Comparison of ENCODE assay signal across 27 cellular contexts in the genomic region with DNA sequence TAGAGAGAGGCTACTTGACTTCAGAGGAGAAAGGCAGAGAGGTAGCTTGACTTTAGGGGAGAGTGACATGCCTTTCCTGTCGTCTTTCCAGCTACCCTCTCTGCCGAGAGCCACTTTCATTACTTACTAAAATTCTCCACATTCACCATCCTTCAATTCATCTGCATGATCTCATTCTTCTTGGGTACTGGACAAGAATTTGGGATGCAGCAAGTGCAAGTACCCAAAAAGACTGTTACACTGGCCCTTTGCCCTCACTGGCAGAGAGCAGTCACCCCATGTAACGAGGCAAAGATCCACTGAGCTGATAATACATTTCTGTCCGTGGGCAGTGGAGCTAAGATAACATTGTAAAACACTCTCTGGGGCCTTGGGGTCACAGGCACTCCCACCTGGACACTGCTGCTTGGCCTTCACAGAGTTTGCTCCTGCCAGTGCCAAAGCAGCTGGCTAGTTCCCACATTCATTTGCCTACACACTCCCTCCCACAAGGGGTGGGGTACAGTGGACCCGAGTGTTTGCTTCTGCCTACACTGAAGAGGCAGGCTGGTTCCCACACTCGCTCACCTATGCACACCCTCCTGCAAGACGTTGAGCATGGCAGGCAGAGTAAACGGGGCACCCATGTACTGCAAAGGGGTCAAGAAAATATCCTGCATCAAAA.
DNase-seq lines count a peak whose midpoint lies in the region; ATAC-seq, FAIRE-seq and TF ChIP-seq lines count a peak whose summit lies in the region.
"Had no signal": no experiment of that assay in that cellular context is flagged by ENCODE, and none has a peak within 500 bp of the region (broad histone marks: within the 10 kb centered on the region; RNA-seq: fewer than 3 reads in every experiment).

No MANE protein-coding gene starts in this region.

- H3K27me3 ChIP-seq in HepG2 (ENCODE audit: control insufficient read depth in 1 of 2, insufficient read depth in 2 of 2, low read length in 2 of 2): no peaks in the 10 kb centered on the region
- H3K27me3 ChIP-seq in right lobe of liver: no peaks in the 10 kb centered on the region
- H3K27me3 ChIP-seq: BE2C had no signal

- no peaks in the 10 kb centered on the region for H3K27me3 Mint-ChIP-seq in neural crest cell (ENCODE audit: low read depth)

- H3K9me3 Mint-ChIP-seq in neural crest cell: peaks cover 4% of the 10 kb centered on the region
- H3K9me3 Mint-ChIP-seq in stimulated activated effector memory CD8-positive, alpha-beta T cell treated with anti-CD3 and anti-CD28 coated beads, Interleukin-12 subunit alpha, Interleukin-12 subunit beta, amount 100 ng/mL, for 72 hours: peaks cover 5% of the 10 kb centered on the region
- H3K9me3 Mint-ChIP-seq: IgD-negative memory B cell had no signal

- H3K27ac ChIP-seq in HepG2 (ENCODE audit: extremely low read length, insufficient read depth, low read length): no peak overlapping the region
- H3K27ac ChIP-seq in right lobe of liver: no peak overlapping the region
- H3K27ac ChIP-seq: KMS-11 had no signal

- ATAC-seq in HepG2 (peak; percentile 27; the same call in 2 of the 3 replicates), right lobe of liver (no peak), HG03439 (IDR thresholded peaks at IDR 0.05; ENCODE audit: unreplicated experiment) (no peak)
- peak; percentile 16 for ATAC-seq in stimulated activated effector memory CD8-positive, alpha-beta T cell treated with anti-CD3 and anti-CD28 coated beads, Interleukin-12 subunit alpha, Interleukin-12 subunit beta, amount 100 ng/mL, for 72 hours

- 4% methylated on average over 7 of the region's 8 CpGs for WGBS in HepG2 (ENCODE audit: low lambda C conversion rate)
- 38% methylated on average over 7 of the region's 8 CpGs for WGBS in right lobe of liver (ENCODE audit: insufficient coverage, low coverage, low lambda C conversion rate, missing lambda C conversion rate)

- CTCF ChIA-PET in HepG2 (lab: Yijun Ruan, JAX; ENCODE audit: low intra/inter-chr PET ratio, low total read pairs): no interaction called here

- H3K4me1 Mint-ChIP-seq in neural crest cell: no peaks in the 10 kb centered on the region
- H3K4me1 Mint-ChIP-seq in stimulated activated effector memory CD8-positive, alpha-beta T cell treated with anti-CD3 and anti-CD28 coated beads, Interleukin-12 subunit alpha, Interleukin-12 subunit beta, amount 100 ng/mL, for 72 hours: no peaks in the 10 kb centered on the region

- intact Hi-C loops in HepG2 (cut with micrococcal nuclease; ENCODE audit: unreplicated experiment): no loop called here
- intact Hi-C loops in right lobe of liver (cut with DNase I): no loop called here

- H3K4me1 ChIP-seq in HepG2 (ENCODE audit: insufficient read depth, low read length) (no peaks in the 10 kb centered on the region), right lobe of liver (no peaks in the 10 kb centered on the region)
- H3K4me1 ChIP-seq: BE2C had no signal

- no peaks in the 10 kb centered on the region for H3K9me3 ChIP-seq in HepG2 (ENCODE audit: low read length)
- H3K9me3 ChIP-seq in right lobe of liver: no peaks in the 10 kb centered on the region
- H3K9me3 ChIP-seq: BE2C had no signal

- TF ChIP-seq EP300 in HepG2 (IDR thresholded peaks at IDR 0.05; ENCODE audit: low read depth in 2 of 2, low read length in 2 of 2) (no peak), HepG2 (CRISPR knock-in tag; IDR thresholded peaks at IDR 0.05; ENCODE audit: borderline replicate concordance) (no peak)

- no TSS peak for BruUV-seq in HepG2 (replicated peaks; lab: Mats Ljungman, UMichigan)

- H3K4me3 ChIP-seq in HepG2 (replicated peaks in 1 of 3; ENCODE audit: insufficient read depth in 1 of 3, low read depth in 2 of 3, low read length in 3 of 3): no peak overlapping the region
- no peak overlapping the region for H3K4me3 ChIP-seq in right lobe of liver

- no peaks in the 10 kb centered on the region for H3K36me3 Mint-ChIP-seq in neural crest cell (ENCODE audit: low read depth)
- H3K36me3 Mint-ChIP-seq in stimulated activated effector memory CD8-positive, alpha-beta T cell treated with anti-CD3 and anti-CD28 coated beads, Interleukin-12 subunit alpha, Interleukin-12 subunit beta, amount 100 ng/mL, for 72 hours: no peaks in the 10 kb centered on the region

- FAIRE-seq in HepG2 (lab: Jason Lieb, UNC): no peak
- FAIRE-seq: GM12892, H54 had no signal

- peak overlapping the region; percentile 6 for H3K27ac Mint-ChIP-seq in neural crest cell (ENCODE audit: unreplicated experiment)
- no peak overlapping the region for H3K27ac Mint-ChIP-seq in stimulated activated effector memory CD8-positive, alpha-beta T cell treated with anti-CD3 and anti-CD28 coated beads, Interleukin-12 subunit alpha, Interleukin-12 subunit beta, amount 100 ng/mL, for 72 hours
- H3K27ac Mint-ChIP-seq: HFFc6 had no signal

- no peak overlapping the region for H3K4me2 ChIP-seq in HepG2 (ENCODE audit: low read depth, low read length)
- H3K4me2 ChIP-seq: KMS-11 had no signal

- no peak for TF ChIP-seq POLR2A in HepG2 (IDR thresholded peaks at IDR 0.05; ENCODE audit: insufficient read depth in 1 of 2, low read depth in 2 of 2, low read length in 2 of 2)
- no peak for TF ChIP-seq POLR2A in right lobe of liver (IDR thresholded peaks at IDR 0.05)

- TF ChIP-seq RAD21 in HepG2 (CRISPR knock-in tag; IDR thresholded peaks at IDR 0.05): no peak

- DNase-seq in HepG2 (ENCODE audit: low spot score) (no peak), right lobe of liver (no peak), neural crest cell (ENCODE audit: low read depth, low spot score) (no peak), SHP77 treated with DMSO at 0.1 percent for 48 hours (lab: John Stamatoyannopoulos, UW) (no peak)
- no peak for DNase-seq in stimulated activated effector memory CD8-positive, alpha-beta T cell treated with anti-CD3 and anti-CD28 coated beads, Interleukin-12 subunit alpha, Interleukin-12 subunit beta, amount 100 ng/mL, for 72 hours (ENCODE audit: low spot score in 2 of 2)
- no peak for DNase-seq in activated CD8-positive, alpha-beta memory T cell treated with anti-CD3 and anti-CD28 coated beads, Interleukin-2, amount 50 U/mL, for 4 hours
- DNase-seq: 8988T, ACHN, BE2C, Calu3, DMS79 treated with DMSO at 0.1 percent for 48 hours, GF-D8, HFFc6, NCI-H1048, NCI-H1417 treated with DMSO at 0.1 percent for 48 hours, NCI-H1694 treated with DMSO at 0.1 percent for 48 hours, NCI-H2081, NCI-H2227 treated with DMSO at 0.1 percent for 48 hours, NCI-H510A, NCI-H69, Right ventricle myocardium superior, RPMI8226 had no signal

- no peak overlapping the region for H3K9ac ChIP-seq in HepG2 (ENCODE audit: insufficient read depth, low read depth, low read length)
- H3K9ac ChIP-seq: KMS-11 had no signal

- no peak overlapping the region for H2AFZ ChIP-seq in HepG2 (ENCODE audit: low read length)

- H3K36me3 ChIP-seq in HepG2 (replicated peaks in 1 of 2; ENCODE audit: control insufficient read depth in 1 of 2, insufficient read depth in 2 of 2, low read length in 2 of 2): no peaks in the 10 kb centered on the region
- no peaks in the 10 kb centered on the region for H3K36me3 ChIP-seq in right lobe of liver
- H3K36me3 ChIP-seq: BE2C had no signal

- TF ChIP-seq CTCF in HepG2 (CRISPR knock-in tag; IDR thresholded peaks at IDR 0.05): no peak
- TF ChIP-seq CTCF in right lobe of liver (IDR thresholded peaks at IDR 0.05): no peak
- no peak for TF ChIP-seq CTCF in neural crest cell (conservative IDR thresholded peaks at IDR 0.05)

- POLR2A ChIA-PET in HepG2 (lab: Yijun Ruan, JAX): no interaction called here

- no peaks in the 10 kb centered on the region for H3K79me2 ChIP-seq in HepG2 (ENCODE audit: insufficient read depth, low read length)

- no peaks in the 10 kb centered on the region for H4K20me1 ChIP-seq in HepG2 (ENCODE audit: insufficient read depth, low read length)

- no peak overlapping the region for H3K4me3 Mint-ChIP-seq in neural crest cell
- H3K4me3 Mint-ChIP-seq in stimulated activated effector memory CD8-positive, alpha-beta T cell treated with anti-CD3 and anti-CD28 coated beads, Interleukin-12 subunit alpha, Interleukin-12 subunit beta, amount 100 ng/mL, for 72 hours: no peak overlapping the region
- H3K4me3 Mint-ChIP-seq: HFFc6, IgD-negative memory B cell had no signal

- in situ Hi-C loops in HepG2 (cut with HindIII; ENCODE audit: extremely low pct_ligation_motif_present, low pct_unique_long_range_greater_than_20kb): no loop called here

TF ChIP-seq in HepG2, 621 proteins besides CTCF, POLR2A, EP300 and RAD21:
- TF ChIP-seq ZNF333 (CRISPR knock-in tag; IDR thresholded peaks at IDR 0.05; ENCODE audit: borderline replicate concordance): no peak
- no peak for TF ChIP-seq YEATS2 (CRISPR knock-in tag; IDR thresholded peaks at IDR 0.05; ENCODE audit: borderline replicate concordance)
- TF ChIP-seq ZBTB42 (CRISPR knock-in tag; IDR thresholded peaks at IDR 0.05): no peak
- TF ChIP-seq CEBPG (CRISPR knock-in tag; IDR thresholded peaks at IDR 0.05): no peak

Comparison
In these comparisons a context has a peak if more than half of its experiments do, and no peak if none do; other contexts are left out.
1. ATAC-seq: peak in HepG2 (single experiment) and stimulated activated effector memory CD8-positive, alpha-beta T cell treated with anti-CD3 and anti-CD28 coated beads, Interleukin-12 subunit alpha, Interleukin-12 subunit beta, amount 100 ng/mL, for 72 hours (single experiment); none in right lobe of liver (0 of 4) and HG03439 (single experiment).